In genomic region chr3:141699349-141699748, GRCh38 we compare ENCODE assay signal across 21 cellular contexts.
"Had no signal": no experiment of that assay in that cellular context is flagged by ENCODE, and none has a peak within 500 bp of the region (broad histone marks: within the 10 kb centered on the region; RNA-seq: fewer than 3 reads in every experiment).

No MANE protein-coding gene starts in this region.

- H3K27ac ChIP-seq: neural progenitor cell, parathyroid adenoma, stomach, thyroid gland had no signal

- H3K27me3 ChIP-seq: neural progenitor cell, thyroid gland had no signal

- H3K4me3 ChIP-seq: neural progenitor cell, stomach, thyroid gland had no signal

- H3K27me3 Mint-ChIP-seq: progenitor cell of endocrine pancreas had no signal

- H3K27ac Mint-ChIP-seq: effector memory CD8-positive, alpha-beta T cell; naive thymus-derived CD4-positive, alpha-beta T cell; nephron; neural progenitor cell; progenitor cell of endocrine pancreas; stimulated activated effector memory CD8-positive, alpha-beta T cell treated with anti-CD3 and anti-CD28 coated beads, Interleukin-12 subunit alpha, Interleukin-12 subunit beta, amount 100 ng/mL, for 72 hours had no signal

- H3K4me3 Mint-ChIP-seq: effector memory CD8-positive, alpha-beta T cell; naive thymus-derived CD4-positive, alpha-beta T cell; nephron; neural progenitor cell; stimulated activated effector memory CD8-positive, alpha-beta T cell treated with anti-CD3 and anti-CD28 coated beads, Interleukin-12 subunit alpha, Interleukin-12 subunit beta, amount 100 ng/mL, for 72 hours had no signal

- H3K9me3 Mint-ChIP-seq: effector memory CD8-positive, alpha-beta T cell; naive thymus-derived CD4-positive, alpha-beta T cell; nephron; neural progenitor cell; stimulated activated effector memory CD8-positive, alpha-beta T cell treated with anti-CD3 and anti-CD28 coated beads, Interleukin-12 subunit alpha, Interleukin-12 subunit beta, amount 100 ng/mL, for 72 hours had no signal

- H3K9me3 ChIP-seq: stomach, thyroid gland had no signal

- H3K36me3 ChIP-seq: neural progenitor cell, stomach, thyroid gland had no signal

- H3K36me3 Mint-ChIP-seq: naive thymus-derived CD4-positive, alpha-beta T cell; neural progenitor cell; stimulated activated effector memory CD8-positive, alpha-beta T cell treated with anti-CD3 and anti-CD28 coated beads, Interleukin-12 subunit alpha, Interleukin-12 subunit beta, amount 100 ng/mL, for 72 hours had no signal

- DNase-seq: cortex of kidney; effector memory CD8-positive, alpha-beta T cell; erythroblast; head of caudate nucleus; kidney; mammary epithelial cell; midbrain; naive thymus-derived CD4-positive, alpha-beta T cell; stimulated activated CD4-positive, alpha-beta T cell treated with anti-CD3 and anti-CD28 coated beads, Interleukin-2, amount 100 ng/mL, for 24 hours; stimulated activated CD4-positive, alpha-beta T cell treated with anti-CD3 and anti-CD28 coated beads, Interleukin-4, amount 100 ng/mL, for 24 hours; stimulated activated naive CD4-positive, alpha-beta T cell treated with Interleukin-2 at 50 U/mL for 16 hours; stomach; trophoblast cell had no signal

- H3K4me1 ChIP-seq: neural progenitor cell, parathyroid adenoma, stomach, thyroid gland had no signal

- ATAC-seq: effector memory CD8-positive, alpha-beta T cell; left lobe of liver; naive thymus-derived CD4-positive, alpha-beta T cell; sciatic nerve; stimulated activated effector memory CD8-positive, alpha-beta T cell treated with anti-CD3 and anti-CD28 coated beads, Interleukin-12 subunit alpha, Interleukin-12 subunit beta, amount 100 ng/mL, for 72 hours had no signal

- H3K4me1 Mint-ChIP-seq: naive thymus-derived CD4-positive, alpha-beta T cell; nephron; neural progenitor cell; stimulated activated effector memory CD8-positive, alpha-beta T cell treated with anti-CD3 and anti-CD28 coated beads, Interleukin-12 subunit alpha, Interleukin-12 subunit beta, amount 100 ng/mL, for 72 hours had no signal
